ENCODE assay signal across 25 cellular contexts in the genomic region with DNA sequence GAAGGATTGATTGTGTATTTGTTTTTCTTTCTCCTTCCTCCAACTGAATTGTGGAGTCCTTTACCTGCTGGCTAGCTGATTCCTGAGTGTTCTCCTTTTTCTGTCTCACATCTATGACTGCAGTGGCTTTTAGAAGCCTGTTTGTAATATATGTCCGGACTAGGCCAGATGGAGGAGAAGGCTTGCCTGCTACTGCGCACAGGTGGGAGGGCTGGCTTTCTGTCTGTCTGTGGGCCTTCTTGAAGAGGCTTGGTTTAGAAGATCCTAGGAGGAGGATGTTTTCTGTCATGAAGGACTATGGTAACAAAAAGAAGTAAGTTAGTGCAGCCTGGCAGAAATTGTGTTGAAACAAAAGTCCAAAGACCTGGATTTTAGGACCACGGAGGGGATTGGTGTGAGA. TPM values are rescaled to one million over a fixed set of nuclear protein-coding genes. Genes with fewer than 3 reads are reported as not detected.
A peak's percentile ranks its signal among the peaks of the same experiment; 100 is the strongest.
DNase-seq lines count a peak whose midpoint lies in the region; ATAC-seq and TF ChIP-seq lines count a peak whose summit lies in the region.
"Had no signal": no experiment of that assay in that cellular context is flagged by ENCODE, and none has a peak within 500 bp of the region (broad histone marks: within the 10 kb centered on the region; RNA-seq: fewer than 3 reads in every experiment).

No MANE protein-coding gene starts in this region.

- no peak for TF ChIP-seq POLR2A in sigmoid colon (IDR thresholded peaks at IDR 0.05)

- no peak overlapping the region for H3K4me3 ChIP-seq in sigmoid colon
- H3K4me3 ChIP-seq: A549, lung, ovary had no signal

- no peak for TF ChIP-seq EP300 in sigmoid colon (IDR thresholded peaks at IDR 0.05)

- H3K4me3 Mint-ChIP-seq in activated CD4-positive, alpha-beta T cell treated with anti-CD3 and anti-CD28 coated beads, Interleukin-2, amount 10 ng/mL, durations not matched to agents 7 days and 5 days = peak overlapping the region; percentile 58
- peak overlapping the region in 2 of 3 donors; percentile 52 to 78 for H3K4me3 Mint-ChIP-seq in T-cell
- H3K4me3 Mint-ChIP-seq: dendritic cell treated with granulocyte-macrophage colony-stimulating factor and Interleukin-4, amounts not matched to agents 40 ng/mL and 50 ng/mL, for 4 days had no signal

- H3K27me3 Mint-ChIP-seq in activated CD4-positive, alpha-beta T cell treated with anti-CD3 and anti-CD28 coated beads, Interleukin-2, amount 10 ng/mL, durations not matched to agents 7 days and 5 days = no peaks in the 10 kb centered on the region
- H3K27me3 Mint-ChIP-seq in T-cell = peaks cover 0 to 5% of the 10 kb centered on the region in 2 donors
- H3K27me3 Mint-ChIP-seq: dendritic cell treated with granulocyte-macrophage colony-stimulating factor and Interleukin-4, amounts not matched to agents 40 ng/mL and 50 ng/mL, for 4 days had no signal

- peak overlapping the region; percentile 40 for H3K27ac ChIP-seq in angular gyrus (ENCODE audit: low read depth, low read length)
- H3K27ac ChIP-seq in sigmoid colon = no peak overlapping the region
- H3K27ac ChIP-seq: A549, epithelial cell of prostate, ovary had no signal

- CTCF ChIA-PET in activated CD4-positive, alpha-beta T cell treated with anti-CD3 and anti-CD28 coated beads, Interleukin-2, amount 10 ng/mL, durations not matched to agents 7 days and 5 days (lab: Charles Lee) = interaction anchor here (0.6 kb wide), 1 partner anchor 194 kb away, joined by 3 read pairs; no protein-coding TSS in a partner anchor
- CTCF ChIA-PET in T-cell (lab: Charles Lee) = no interaction called here

- no peak for DNase-seq in activated CD4-positive, alpha-beta T cell treated with anti-CD3 and anti-CD28 coated beads, Interleukin-2, amount 10 ng/mL, durations not matched to agents 7 days and 5 days
- DNase-seq in activated CD4-positive, alpha-beta T cell treated with anti-CD3 and anti-CD28 coated beads, Interleukin-2, amount 50 U/mL, for 4 hours = no peak
- no peak for DNase-seq in T-cell
- peak; percentile 40 for DNase-seq in sigmoid colon
- DNase-seq in nucleus accumbens (lab: John Stamatoyannopoulos, UW) = no peak
- DNase-seq: foreskin melanocyte; NCI-H1105; NCI-H510A treated with DMSO at 0.1 percent for 48 hours; SK-N-SH; stimulated activated naive CD4-positive, alpha-beta T cell treated with Interleukin-2 at 50 U/mL for 16 hours had no signal

- peaks cover 61% of the 10 kb centered on the region for H3K36me3 Mint-ChIP-seq in activated CD4-positive, alpha-beta T cell treated with anti-CD3 and anti-CD28 coated beads, Interleukin-2, amount 10 ng/mL, durations not matched to agents 7 days and 5 days (ENCODE audit: low read depth)
- peaks cover 14% of the 10 kb centered on the region for H3K36me3 Mint-ChIP-seq in T-cell

- no peaks in the 10 kb centered on the region for H3K9me3 ChIP-seq in sigmoid colon
- H3K9me3 ChIP-seq: A549, ovary, SK-N-SH had no signal

- peak overlapping the region; percentile 95 for H3K27ac Mint-ChIP-seq in activated CD4-positive, alpha-beta T cell treated with anti-CD3 and anti-CD28 coated beads, Interleukin-2, amount 10 ng/mL, durations not matched to agents 7 days and 5 days
- H3K27ac Mint-ChIP-seq in T-cell = peak overlapping the region; percentile 89 to 97
- H3K27ac Mint-ChIP-seq: dendritic cell treated with granulocyte-macrophage colony-stimulating factor and Interleukin-4, amounts not matched to agents 40 ng/mL and 50 ng/mL, for 4 days had no signal

- POLR2A ChIA-PET in activated CD4-positive, alpha-beta T cell treated with anti-CD3 and anti-CD28 coated beads, Interleukin-2, amount 10 ng/mL, durations not matched to agents 7 days and 5 days (lab: Charles Lee) = no interaction called here
- POLR2A ChIA-PET in T-cell (lab: Charles Lee) = no interaction called here

- WGBS in sigmoid colon, 2 donors = 92 to 93% methylated on average over 3 of the region's 3 CpGs

- H3K36me3 ChIP-seq in sigmoid colon = no peaks in the 10 kb centered on the region
- H3K36me3 ChIP-seq: ovary had no signal

- no peak for TF ChIP-seq CTCF in sigmoid colon (IDR thresholded peaks at IDR 0.05)

- peaks cover 0 to 6% (median under 1%) of the 10 kb centered on the region in 4 donors for H3K4me1 ChIP-seq in sigmoid colon

- no peaks in the 10 kb centered on the region for H3K9me3 Mint-ChIP-seq in activated CD4-positive, alpha-beta T cell treated with anti-CD3 and anti-CD28 coated beads, Interleukin-2, amount 10 ng/mL, durations not matched to agents 7 days and 5 days
- no peaks in the 10 kb centered on the region for H3K9me3 Mint-ChIP-seq in T-cell
- H3K9me3 Mint-ChIP-seq: dendritic cell treated with granulocyte-macrophage colony-stimulating factor and Interleukin-4, amounts not matched to agents 40 ng/mL and 50 ng/mL, for 4 days had no signal

- H3K27me3 ChIP-seq in sigmoid colon = no peaks in the 10 kb centered on the region
- H3K27me3 ChIP-seq: ovary had no signal

- peaks cover 83% of the 10 kb centered on the region for H3K4me1 Mint-ChIP-seq in activated CD4-positive, alpha-beta T cell treated with anti-CD3 and anti-CD28 coated beads, Interleukin-2, amount 10 ng/mL, durations not matched to agents 7 days and 5 days
- peaks cover 73 to 88% (median 76%) of the 10 kb centered on the region in 3 donors for H3K4me1 Mint-ChIP-seq in T-cell

- intact Hi-C loops in sigmoid colon (cut with DNase I) = no loop called here

- ATAC-seq in T-cell (replicated peaks in 1 of 4) (no peak), GM19328 (IDR thresholded peaks at IDR 0.05; ENCODE audit: unreplicated experiment) (no peak), esophagus mucosa (no peak)
- ATAC-seq: A549, sciatic nerve had no signal

RNA-seq across cellular contexts. Expression of a gene that starts 8.5 kb away (rescaled TPM):
- 10 to 100 TPM; 11.2 to 12.3 TPM for total RNA-seq in activated CD4-positive, alpha-beta T cell treated with anti-CD3 and anti-CD28 coated beads, Interleukin-2, amount 10 ng/mL, durations not matched to agents 7 days and 5 days
- total RNA-seq in T-cell (10 to 100 TPM; 11.7 to 20.8 (median 17.5) TPM), sigmoid colon (10 to 100 TPM in 2 of 4 donors, 1 to 10 TPM in 2; 8.6 to 13.7 (median 10.1) TPM), esophagus mucosa (3.4 TPM)
- polyA plus RNA-seq in sigmoid colon = 1 to 10 TPM; 2.2 to 5.4 (median 3.9) TPM

RNA-seq across cellular contexts. Expression of a gene that starts 13.6 kb away (rescaled TPM):
- 10 to 100 TPM; 12.8 to 13.0 TPM for total RNA-seq in activated CD4-positive, alpha-beta T cell treated with anti-CD3 and anti-CD28 coated beads, Interleukin-2, amount 10 ng/mL, durations not matched to agents 7 days and 5 days
- 10 to 100 TPM in 4 of 5 donors, 1 to 10 TPM in 1; 9.0 to 30.1 (median 21.7) TPM for total RNA-seq in T-cell
- not detected for total RNA-seq in sigmoid colon
- polyA plus RNA-seq in sigmoid colon = 1 to 10 TPM in 1 of 3 donors, not detected in 2; 3.1 TPM
- 0.76 TPM for total RNA-seq in esophagus mucosa
- total RNA-seq: HT1080, RPMI7951 had no signal

RNA-seq across cellular contexts. Expression of a gene that starts 25.4 kb away (rescaled TPM):
- total RNA-seq in activated CD4-positive, alpha-beta T cell treated with anti-CD3 and anti-CD28 coated beads, Interleukin-2, amount 10 ng/mL, durations not matched to agents 7 days and 5 days = not detected
- total RNA-seq in T-cell (under 1 TPM in 1 of 5 donors, not detected in 4; 0.66 TPM), sigmoid colon (not detected), esophagus mucosa (not detected)
- not detected for polyA plus RNA-seq in sigmoid colon
- total RNA-seq: H1, HT1080, lung, ovary, RPMI7951, sciatic nerve, ureter had no signal
- polyA plus RNA-seq: A549, BJ, H1, keratinocyte, lung, ovary, SK-N-SH had no signal

RNA-seq across cellular contexts. Expression of a gene that starts 42.8 kb away (rescaled TPM):
- 10 to 100 TPM; 25.4 to 28.3 TPM for total RNA-seq in activated CD4-positive, alpha-beta T cell treated with anti-CD3 and anti-CD28 coated beads, Interleukin-2, amount 10 ng/mL, durations not matched to agents 7 days and 5 days
- 10 to 100 TPM; 21.0 to 34.9 (median 33.1) TPM for total RNA-seq in T-cell
- total RNA-seq in sigmoid colon = 10 to 100 TPM; 11.1 to 15.0 (median 12.6) TPM
- 10 to 100 TPM in 1 of 3 donors, 1 to 10 TPM in 2; 9.0 to 16.1 (median 9.6) TPM for polyA plus RNA-seq in sigmoid colon
- total RNA-seq in esophagus mucosa = 9.4 TPM

RNA-seq across cellular contexts. Expression of a gene that starts 43.8 kb away (rescaled TPM):
- not detected for total RNA-seq in activated CD4-positive, alpha-beta T cell treated with anti-CD3 and anti-CD28 coated beads, Interleukin-2, amount 10 ng/mL, durations not matched to agents 7 days and 5 days
- total RNA-seq in T-cell = not detected
- not detected for total RNA-seq in sigmoid colon
- not detected for polyA plus RNA-seq in sigmoid colon
- not detected for total RNA-seq in esophagus mucosa
- total RNA-seq: H1, lung, ovary, RPMI7951, sciatic nerve, ureter had no signal
- polyA plus RNA-seq: A549, BJ, H1, keratinocyte, lung, ovary, SK-N-SH had no signal
